ENCODE assay signal across 18 cellular contexts in the genomic region with DNA sequence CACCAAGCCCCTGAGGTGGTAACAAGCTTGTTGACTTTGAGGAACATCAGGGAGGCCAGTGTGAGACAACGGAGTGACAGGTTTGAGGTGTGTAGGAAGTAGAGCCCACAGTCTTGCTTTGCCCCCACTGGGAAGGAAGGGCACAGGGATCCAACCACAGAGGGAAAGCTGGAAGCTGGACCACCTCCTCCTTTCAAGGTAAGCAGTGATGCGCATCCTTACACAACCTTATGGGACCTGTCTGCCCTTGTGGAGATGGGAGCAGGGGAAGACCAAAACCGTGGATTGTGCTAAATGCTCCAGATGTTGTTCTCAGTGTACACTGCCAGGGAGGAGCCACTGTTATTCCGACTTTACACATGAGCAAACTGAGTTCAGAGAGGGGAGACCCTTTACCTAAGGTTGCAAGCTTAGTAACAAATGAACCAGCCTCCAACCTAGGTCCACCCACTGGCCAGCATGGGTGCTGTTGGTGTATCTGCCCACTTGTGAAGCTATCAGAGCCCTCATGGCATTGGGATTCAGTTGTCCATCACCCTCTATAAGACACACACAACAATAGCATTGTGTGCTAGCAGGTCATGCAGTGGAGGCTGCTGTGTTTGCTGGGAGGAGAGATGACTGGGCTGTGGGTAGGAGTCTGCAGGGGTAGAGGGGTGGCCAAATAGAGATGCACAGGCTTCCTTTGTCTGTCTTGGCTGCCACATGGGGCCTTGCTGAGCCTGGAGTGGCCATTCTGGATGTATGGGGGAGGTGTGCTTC. TPM values are rescaled to one million over a fixed set of nuclear protein-coding genes. Genes with fewer than 3 reads are reported as not detected.
DNase-seq lines count a peak whose midpoint lies in the region; ATAC-seq and TF ChIP-seq lines count a peak whose summit lies in the region.
"Had no signal": no experiment of that assay in that cellular context is flagged by ENCODE, and none has a peak within 500 bp of the region (broad histone marks: within the 10 kb centered on the region; RNA-seq: fewer than 3 reads in every experiment).

No MANE protein-coding gene starts in this region.

- H3K27me3 Mint-ChIP-seq in activated T-helper 17 cell treated with anti-CD3 and anti-CD28 coated beads, Interleukin-2, amount 50 U/mL, for 72 hours: peaks cover 23% of the 10 kb centered on the region
- peaks cover 1% of the 10 kb centered on the region for H3K27me3 Mint-ChIP-seq in HFFc6 (ENCODE audit: insufficient read depth)

- no peak overlapping the region for H3K4me3 Mint-ChIP-seq in activated T-helper 17 cell treated with anti-CD3 and anti-CD28 coated beads, Interleukin-2, amount 50 U/mL, for 72 hours
- no peak overlapping the region for H3K4me3 Mint-ChIP-seq in HFFc6
- H3K4me3 Mint-ChIP-seq: activated CD4-positive, alpha-beta memory T cell treated with anti-CD3 and anti-CD28 coated beads, Interleukin-2, amount 10 ng/mL, durations not matched to agents 7 days and 5 days; central memory CD8-positive, alpha-beta T cell; immature natural killer cell had no signal

- DNase-seq in Ammon's horn (ENCODE audit: low spot score): peak; percentile 70
- DNase-seq in hippocampal formation (lab: John Stamatoyannopoulos, UW): peak; percentile 42 to 54
- no peak for DNase-seq in sciatic nerve (ENCODE audit: low spot score)
- DNase-seq in AG08395 (ENCODE audit: low spot score): no peak
- no peak for DNase-seq in NCI-H1105 (lab: John Stamatoyannopoulos, UW)
- DNase-seq in HFFc6: no peak
- no peak for DNase-seq in NCI-H510A (lab: John Stamatoyannopoulos, UW)
- DNase-seq: activated CD4-positive, alpha-beta memory T cell treated with anti-CD3 and anti-CD28 coated beads, Interleukin-2, amount 10 ng/mL, durations not matched to agents 7 days and 5 days; activated gamma-delta T cell treated with Interleukin-2 at 50 U/mL for 16 hours; activated T-cell treated with anti-CD3 and anti-CD28 coated beads for 4 hours; immature natural killer cell; KBM-7; MM.1S; NCI-H146; NCI-H748 treated with DMSO at 0.1 percent for 48 hours had no signal

- no peaks in the 10 kb centered on the region for H3K36me3 Mint-ChIP-seq in activated T-helper 17 cell treated with anti-CD3 and anti-CD28 coated beads, Interleukin-2, amount 50 U/mL, for 72 hours (ENCODE audit: low read depth)
- no peaks in the 10 kb centered on the region for H3K36me3 Mint-ChIP-seq in HFFc6 (ENCODE audit: low read depth)
- H3K36me3 Mint-ChIP-seq: immature natural killer cell had no signal

- TF ChIP-seq CTCF in HFFc6 (IDR thresholded peaks at IDR 0.05): no peak

- no peak overlapping the region for H3K27ac Mint-ChIP-seq in activated T-helper 17 cell treated with anti-CD3 and anti-CD28 coated beads, Interleukin-2, amount 50 U/mL, for 72 hours
- no peak overlapping the region for H3K27ac Mint-ChIP-seq in HFFc6
- H3K27ac Mint-ChIP-seq: activated CD4-positive, alpha-beta memory T cell treated with anti-CD3 and anti-CD28 coated beads, Interleukin-2, amount 10 ng/mL, durations not matched to agents 7 days and 5 days; immature natural killer cell had no signal

- peak; percentile 22 for ATAC-seq in activated T-helper 17 cell treated with anti-CD3 and anti-CD28 coated beads, Interleukin-2, amount 50 U/mL, for 72 hours (replicated peaks)
- peak; percentile 9 for ATAC-seq in sciatic nerve

- intact Hi-C loops in sciatic nerve (cut with DNase I): no loop called here

- peaks cover 5% of the 10 kb centered on the region for H3K4me1 Mint-ChIP-seq in activated T-helper 17 cell treated with anti-CD3 and anti-CD28 coated beads, Interleukin-2, amount 50 U/mL, for 72 hours
- H3K4me1 Mint-ChIP-seq in HFFc6 (ENCODE audit: low read depth): peaks cover 6% of the 10 kb centered on the region

- no peaks in the 10 kb centered on the region for H3K9me3 Mint-ChIP-seq in activated T-helper 17 cell treated with anti-CD3 and anti-CD28 coated beads, Interleukin-2, amount 50 U/mL, for 72 hours
- H3K9me3 Mint-ChIP-seq in HFFc6: no peaks in the 10 kb centered on the region
- H3K9me3 Mint-ChIP-seq: activated CD4-positive, alpha-beta memory T cell treated with anti-CD3 and anti-CD28 coated beads, Interleukin-2, amount 10 ng/mL, durations not matched to agents 7 days and 5 days; central memory CD8-positive, alpha-beta T cell; immature natural killer cell had no signal

RNA-seq across cellular contexts. Expression of gene LSMEM2, which starts 0.6 kb away (rescaled TPM):
- under 1 TPM in 1 of 2 donors, not detected in 1; 0.34 TPM for total RNA-seq in activated T-helper 17 cell treated with anti-CD3 and anti-CD28 coated beads, Interleukin-2, amount 50 U/mL, for 72 hours
- 2.0 TPM for total RNA-seq in sciatic nerve
- under 1 TPM in 2 of 6 experiments, not detected in 4; 0.11 to 0.13 TPM for total RNA-seq in HFFc6 (2021; fragmentation: NEBNext Ultra II Directional; extraction: Animal tissue kit (Norgen Biotek cat#: 25700))
- total RNA-seq: activated CD4-positive, alpha-beta memory T cell treated with anti-CD3 and anti-CD28 coated beads, Interleukin-2, amount 10 ng/mL, durations not matched to agents 7 days and 5 days; H4 had no signal

RNA-seq across cellular contexts. Expression of gene SEMA3B, which starts 9.3 kb away (rescaled TPM):
- 1 to 10 TPM; 1.2 to 2.3 TPM for total RNA-seq in activated T-helper 17 cell treated with anti-CD3 and anti-CD28 coated beads, Interleukin-2, amount 50 U/mL, for 72 hours
- total RNA-seq in sciatic nerve: 390 TPM
- total RNA-seq in HFFc6 (2021; fragmentation: NEBNext Ultra II Directional; extraction: Animal tissue kit (Norgen Biotek cat#: 25700)): 10 to 100 TPM; 14.5 to 26.6 (median 24.7) TPM

RNA-seq across cellular contexts. Expression of gene IFRD2, which starts 13.9 kb away (rescaled TPM):
- total RNA-seq in activated T-helper 17 cell treated with anti-CD3 and anti-CD28 coated beads, Interleukin-2, amount 50 U/mL, for 72 hours: 100 to 1,000 TPM in 1 of 2 donors, 10 to 100 TPM in 1; 59.2 to 139 TPM
- total RNA-seq in sciatic nerve: 51.2 TPM
- total RNA-seq in HFFc6 (2021; fragmentation: NEBNext Ultra II Directional; extraction: Animal tissue kit (Norgen Biotek cat#: 25700)): 100 to 1,000 TPM in 1 of 6 experiments, 10 to 100 TPM in 5; 71.2 to 102 (median 74.6) TPM

RNA-seq across cellular contexts. Expression of gene HYAL3, which starts 20.9 kb away (rescaled TPM):
- total RNA-seq in activated T-helper 17 cell treated with anti-CD3 and anti-CD28 coated beads, Interleukin-2, amount 50 U/mL, for 72 hours: 10 to 100 TPM; 12.2 to 13.0 TPM
- total RNA-seq in sciatic nerve: 1.5 TPM
- 1 to 10 TPM; 4.7 to 8.3 (median 5.8) TPM for total RNA-seq in HFFc6 (2021; fragmentation: NEBNext Ultra II Directional; extraction: Animal tissue kit (Norgen Biotek cat#: 25700))

RNA-seq across cellular contexts. Expression of gene NAA80, which starts 20.9 kb away (rescaled TPM):
- 10 to 100 TPM; 24.4 to 37.8 TPM for total RNA-seq in activated T-helper 17 cell treated with anti-CD3 and anti-CD28 coated beads, Interleukin-2, amount 50 U/mL, for 72 hours
- 20.7 TPM for total RNA-seq in sciatic nerve
- 10 to 100 TPM in 5 of 6 experiments, 1 to 10 TPM in 1; 8.5 to 13.4 (median 10.7) TPM for total RNA-seq in HFFc6 (2021; fragmentation: NEBNext Ultra II Directional; extraction: Animal tissue kit (Norgen Biotek cat#: 25700))

Comparison
In these comparisons a context has a peak if more than half of its experiments do, and no peak if none do; other contexts are left out.
1. DNase-seq: peak in Ammon's horn (single experiment) and hippocampal formation (2 of 2); none in sciatic nerve (single experiment), AG08395 (single experiment), NCI-H1105 (single experiment), HFFc6 (single experiment) and NCI-H510A (single experiment).
2. RNA of gene SEMA3B, which starts 9.3 kb away (total RNA-seq): 390 TPM in sciatic nerve (single experiment); 14.5 to 26.6 TPM in HFFc6 and 1.2 to 2.3 TPM in activated T-helper 17 cell treated with anti-CD3 and anti-CD28 coated beads, Interleukin-2, amount 50 U/mL, for 72 hours; every median in the first group is over 10 times any median in the second.